Comparison of ENCODE assay signal across 8 cellular contexts in genomic region chr7:27169658-27170493, GRCh38. TPM values are rescaled to one million over a fixed set of nuclear protein-coding genes. Genes with fewer than 3 reads are reported as not detected.
DNase-seq lines count a peak whose midpoint lies in the region; ATAC-seq, FAIRE-seq and TF ChIP-seq lines count a peak whose summit lies in the region.

No MANE protein-coding gene starts in this region.

- peaks cover 67% of the 10 kb centered on the region for H3K27me3 Mint-ChIP-seq in activated T-cell treated with anti-CD3 and anti-CD28 coated beads, Interleukin-2, amount 50 U/mL, for 72 hours (ENCODE audit: low read depth)
- H3K27me3 Mint-ChIP-seq in immature natural killer cell (ENCODE audit: low read depth in 3 of 3) = peaks cover 53 to 74% (median 56%) of the 10 kb centered on the region in 3 donors

- no peak for TF ChIP-seq CTCF in PC-3 (conservative IDR thresholded peaks at IDR 0.05; ENCODE audit: low read depth, low read length)
- no peak for TF ChIP-seq CTCF in stomach (IDR thresholded peaks at IDR 0.05)

- no peaks in the 10 kb centered on the region for H3K9me3 Mint-ChIP-seq in activated T-cell treated with anti-CD3 and anti-CD28 coated beads, Interleukin-2, amount 50 U/mL, for 72 hours
- H3K9me3 Mint-ChIP-seq in immature natural killer cell = no peaks in the 10 kb centered on the region

- H3K36me3 ChIP-seq in PC-3 (ENCODE audit: low read depth, low read length) (0 out of 2 replicates have a peak, but pooled peaks cover 4% of the 10 kb centered on the region), thymus (ENCODE audit: control insufficient read depth, insufficient read depth) (no peaks in the 10 kb centered on the region), stomach (no peaks in the 10 kb centered on the region)

- WGBS in thymus = 2% methylated on average over 49 of the region's 49 CpGs
- WGBS in stomach, 5 donors = 6 to 13% (median 12%) methylated on average over 32 to 49 of the region's 49 CpGs

- POLR2A ChIA-PET in PC-3 (lab: Charles Lee; ENCODE audit: unreplicated experiment) = interaction anchor here (0.6 to 0.7 kb wide), 2 partner anchors 17 to 604 kb away, joined by 4 to 5 read pairs; no protein-coding TSS in a partner anchor

- no peak overlapping the region for H2AFZ ChIP-seq in PC-3 (ENCODE audit: low read length)

- CTCF ChIA-PET in PC-3 (lab: Charles Lee) = interaction anchor here (0.9 kb wide), 1 partner anchor 25 kb away, joined by 3 read pairs; no protein-coding TSS in a partner anchor

- no peaks in the 10 kb centered on the region for H3K9me3 ChIP-seq in PC-3 (ENCODE audit: low read length)
- H3K9me3 ChIP-seq in thymus (ENCODE audit: control insufficient read depth) = no peaks in the 10 kb centered on the region
- H3K9me3 ChIP-seq in stomach = peaks cover 0 to 34% (median 9%) of the 10 kb centered on the region in 4 donors

- no TSS peak for BruUV-seq in PC-3 (replicated peaks; lab: Mats Ljungman, UMichigan)

- TF ChIP-seq EP300 in stomach (IDR thresholded peaks at IDR 0.05) = no peak

- intact Hi-C loops in PC-3 (cut with micrococcal nuclease) = loop anchor here (1.0 to 5.0 kb wide), 4 partner anchors 10 to 1013 kb away; partner anchors contain the start of genes CBX3, HNRNPA2B1 and HOXA13
- intact Hi-C loops in stomach (cut with DNase I; ENCODE audit: low total_unique reads) = loop anchor here (10.0 kb wide), 1 partner anchor 1295 kb away; no protein-coding TSS in a partner anchor

- TF ChIP-seq POLR2A in H54 (IDR thresholded peaks at IDR 0.05; ENCODE audit: low read depth, low read length) (no peak), stomach (IDR thresholded peaks at IDR 0.05) (no peak), GM12892 (IDR thresholded peaks at IDR 0.05; ENCODE audit: low read depth, low read length) (no peak)

- H3K27ac Mint-ChIP-seq in activated T-cell treated with anti-CD3 and anti-CD28 coated beads, Interleukin-2, amount 50 U/mL, for 72 hours = peak overlapping the region; percentile 76
- peak overlapping the region in 3 of 6 donors; percentile 57 to 76 (median 72) for H3K27ac Mint-ChIP-seq in immature natural killer cell

- no peak for ATAC-seq in activated T-cell treated with anti-CD3 and anti-CD28 coated beads, Interleukin-2, amount 50 U/mL, for 72 hours (replicated peaks in 1 of 2)
- peak; percentile 0 for ATAC-seq in PC-3

- no peak for DNase-seq in activated T-cell treated with anti-CD3 and anti-CD28 coated beads, Interleukin-2, amount 50 U/mL, for 72 hours
- no peak for DNase-seq in activated T-cell treated with anti-CD3 and anti-CD28 coated beads, Interleukin-2, amount 50 U/mL, for 1 hour
- DNase-seq in PC-3 (peak; percentile 62), immature natural killer cell (no peak), H54 (ENCODE audit: insufficient read length, low spot score) (no peak), stomach (no peak), GM12892 (ENCODE audit: insufficient read length) (no peak)

- peaks cover 2 to 3% of the 10 kb centered on the region in 2 donors for H3K36me3 Mint-ChIP-seq in activated T-cell treated with anti-CD3 and anti-CD28 coated beads, Interleukin-2, amount 50 U/mL, for 72 hours (ENCODE audit: insufficient read depth in 2 of 2)
- peaks cover 3 to 5% (median 4%) of the 10 kb centered on the region in 3 donors for H3K36me3 Mint-ChIP-seq in immature natural killer cell

- peak overlapping the region; percentile 93 for H3K4me2 ChIP-seq in PC-3 (ENCODE audit: low read length)

- H3K27ac ChIP-seq in PC-3 (ENCODE audit: low read length) = peak overlapping the region; percentile 97
- no peak overlapping the region for H3K27ac ChIP-seq in thymus (ENCODE audit: low read depth)
- H3K27ac ChIP-seq in stomach = no peak overlapping the region

- H3K4me1 Mint-ChIP-seq in activated T-cell treated with anti-CD3 and anti-CD28 coated beads, Interleukin-2, amount 50 U/mL, for 72 hours (ENCODE audit: low read depth) = peaks cover 41% of the 10 kb centered on the region
- H3K4me1 Mint-ChIP-seq in immature natural killer cell = peaks cover 40 to 55% of the 10 kb centered on the region in 2 donors

- H3F3A ChIP-seq in PC-3 (ENCODE audit: low read length, unreplicated experiment) = no peaks in the 10 kb centered on the region

- H3K27me3 ChIP-seq in PC-3 (ENCODE audit: low read length) = no peaks in the 10 kb centered on the region
- peaks cover 46% of the 10 kb centered on the region for H3K27me3 ChIP-seq in thymus (ENCODE audit: control insufficient read depth, insufficient read depth)
- peaks cover 74 to 100% (median 100%) of the 10 kb centered on the region in 3 donors for H3K27me3 ChIP-seq in stomach

- H3K4me1 ChIP-seq in PC-3 (ENCODE audit: insufficient read depth, low read length) (peaks cover 17% of the 10 kb centered on the region), thymus (ENCODE audit: control insufficient read depth, insufficient read depth, low read length) (peaks cover 52% of the 10 kb centered on the region), stomach (peaks cover 34 to 68% (median 61%) of the 10 kb centered on the region in 4 donors)

- H4K20me1 ChIP-seq in PC-3 (ENCODE audit: low read length) = no peaks in the 10 kb centered on the region

- H3K4me3 Mint-ChIP-seq in activated T-cell treated with anti-CD3 and anti-CD28 coated beads, Interleukin-2, amount 50 U/mL, for 72 hours = peak overlapping the region; percentile 40 to 69
- peak overlapping the region; percentile 9 to 74 (median 70) for H3K4me3 Mint-ChIP-seq in immature natural killer cell

- H3K79me2 ChIP-seq in PC-3 (ENCODE audit: low read length) = peaks cover 100% of the 10 kb centered on the region

- peak overlapping the region; percentile 90 for H3K9ac ChIP-seq in PC-3 (ENCODE audit: low read length)

- H3K4me3 ChIP-seq in PC-3 (ENCODE audit: low read length) (peak overlapping the region; percentile 84), thymus (ENCODE audit: low read length) (peak overlapping the region; percentile 54), stomach (peak overlapping the region in 1 of 4 donors; percentile 24)

- no peaks in the 10 kb centered on the region for H3K9me2 ChIP-seq in PC-3 (replicated peaks; ENCODE audit: low read length)

- no peak for FAIRE-seq in H54 (lab: Jason Lieb, UNC)
- FAIRE-seq in GM12892 (lab: Jason Lieb, UNC) = no peak

RNA-seq across cellular contexts. Expression of gene HOXA10, which starts 4.2 kb away (rescaled TPM):
- under 1 TPM; 0.19 to 0.26 TPM for total RNA-seq in activated T-cell treated with anti-CD3 and anti-CD28 coated beads, Interleukin-2, amount 50 U/mL, for 72 hours
- total RNA-seq in PC-3 (2014; rRNA removed) = 36.0 and 46.1 TPM in 2 replicates
- 10 to 100 TPM in 1 of 3 donors, 1 to 10 TPM in 2; 4.2 to 17.3 (median 6.2) TPM for polyA plus RNA-seq in immature natural killer cell
- 3.5 TPM for polyA plus RNA-seq in thymus
- total RNA-seq in stomach = 100 to 1,000 TPM in 1 of 5 donors, under 1 TPM in 1, not detected in 3; 0.92 to 337 TPM
- under 1 TPM in 1 of 3 donors, not detected in 2; 0.18 TPM for polyA plus RNA-seq in stomach
- polyA plus RNA-seq in GM12892 (2012; ENCODE audit: missing spikeins) = 2.9 TPM

RNA-seq across cellular contexts. Expression of gene HOXA9, which starts 4.5 kb away (rescaled TPM):
- not detected for total RNA-seq in activated T-cell treated with anti-CD3 and anti-CD28 coated beads, Interleukin-2, amount 50 U/mL, for 72 hours
- total RNA-seq in PC-3 (2014; rRNA removed) (69.0 and 85.3 TPM in 2 replicates), stomach (10 to 100 TPM in 1 of 5 donors, not detected in 4; 68.1 TPM)
- polyA plus RNA-seq in immature natural killer cell (1 to 10 TPM; 1.6 to 3.1 (median 1.8) TPM), thymus (4.9 TPM), stomach (under 1 TPM in 1 of 3 donors, not detected in 2; 0.25 TPM)
- polyA plus RNA-seq in GM12892 (2012; ENCODE audit: missing spikeins) = 4.1 TPM

RNA-seq across cellular contexts. Expression of gene HOXA7, which starts 13.4 kb away (rescaled TPM):
- not detected for total RNA-seq in activated T-cell treated with anti-CD3 and anti-CD28 coated beads, Interleukin-2, amount 50 U/mL, for 72 hours
- total RNA-seq in PC-3 (2014; rRNA removed) (2.6 and 2.8 TPM in 2 replicates), stomach (10 to 100 TPM in 1 of 5 donors, 1 to 10 TPM in 3, not detected in 1; 1.1 to 34.8 (median 3.3) TPM)
- polyA plus RNA-seq in immature natural killer cell (1 to 10 TPM in 2 of 3 donors, not detected in 1; 1.0 to 4.2 TPM), thymus (0.41 TPM), stomach (1 to 10 TPM in 1 of 3 donors, under 1 TPM in 2; 0.98 to 7.9 (median 1.00) TPM)
- not detected for polyA plus RNA-seq in GM12892 (2012; ENCODE audit: missing spikeins)

RNA-seq across cellular contexts. Expression of gene HOXA11, which starts 15.2 kb away (rescaled TPM):
- total RNA-seq in activated T-cell treated with anti-CD3 and anti-CD28 coated beads, Interleukin-2, amount 50 U/mL, for 72 hours = under 1 TPM; 0.09 to 0.14 TPM
- total RNA-seq in PC-3 (2014; rRNA removed) (26.6 and 31.4 TPM in 2 replicates), stomach (1 to 10 TPM in 1 of 5 donors, not detected in 4; 5.2 TPM)
- polyA plus RNA-seq in immature natural killer cell (not detected), thymus (under 0.01 TPM), stomach (not detected)
- not detected for polyA plus RNA-seq in GM12892 (2012; ENCODE audit: missing spikeins)

RNA-seq across cellular contexts. Expression of gene HOXA3, which starts 17.5 kb away (rescaled TPM):
- not detected for total RNA-seq in activated T-cell treated with anti-CD3 and anti-CD28 coated beads, Interleukin-2, amount 50 U/mL, for 72 hours
- total RNA-seq in PC-3 (2014; rRNA removed) = 4.5 and 13.8 TPM in 2 replicates
- under 1 TPM in 1 of 3 donors, not detected in 2; 0.13 TPM for polyA plus RNA-seq in immature natural killer cell
- polyA plus RNA-seq in thymus = 5.5 TPM
- 10 to 100 TPM in 1 of 5 donors, 1 to 10 TPM in 2, under 1 TPM in 2; 0.87 to 42.6 (median 5.2) TPM for total RNA-seq in stomach
- polyA plus RNA-seq in stomach = 1 to 10 TPM; 2.8 to 5.2 (median 4.8) TPM
- not detected for polyA plus RNA-seq in GM12892 (2012; ENCODE audit: missing spikeins)
